In the genomic region with DNA sequence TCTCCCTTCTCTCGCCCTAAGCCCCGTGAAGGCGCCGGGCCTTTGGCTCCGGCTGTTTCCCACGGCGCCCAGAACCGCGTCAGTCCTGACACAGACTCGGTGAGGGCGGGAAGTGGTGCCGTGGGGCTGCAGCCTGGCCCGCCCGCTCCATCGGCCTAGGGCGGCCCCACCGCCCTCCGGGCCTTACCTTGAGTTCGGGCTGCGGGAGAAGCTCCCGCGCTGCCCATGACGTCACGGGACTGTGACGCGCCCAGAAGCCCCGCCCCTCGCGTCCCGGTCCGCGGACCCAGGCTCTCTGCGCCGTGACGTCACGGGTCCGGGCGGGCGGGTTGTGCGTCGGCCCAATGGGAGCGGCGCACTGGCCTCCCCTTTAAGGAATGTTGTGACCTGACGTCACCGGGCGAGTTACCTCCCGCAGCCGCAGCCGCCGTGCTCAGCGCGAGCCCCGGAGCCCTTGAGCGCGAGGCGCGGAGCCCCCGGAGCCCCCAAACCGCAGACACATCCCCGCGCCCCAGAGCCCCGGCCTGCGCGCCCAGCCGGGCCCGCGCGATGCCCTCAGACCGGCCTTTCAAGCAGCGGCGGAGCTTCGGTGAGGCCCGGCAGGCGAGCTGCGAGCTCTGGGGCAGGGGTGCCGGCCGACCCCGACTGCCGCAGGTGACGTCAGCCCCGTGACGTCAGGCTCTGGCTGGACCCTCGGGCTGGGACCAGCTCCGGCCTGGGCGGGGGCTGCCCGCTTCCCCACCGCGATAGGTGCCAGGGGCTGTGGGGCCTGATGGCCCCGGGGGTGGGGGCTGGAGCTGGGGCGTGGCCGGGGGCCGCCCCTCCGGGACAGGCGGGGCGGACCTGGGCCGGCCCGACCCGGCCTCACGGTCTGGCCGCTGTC, we compare ENCODE assay signal across 1 cellular context.
A peak's percentile ranks its signal among the peaks of the same experiment; 100 is the strongest.
TF ChIP-seq lines count a peak whose summit lies in the region.

TSS of gene MAP1LC3A (plus strand) at position 399 of the 883 bp plus-strand sequence. CDS start at position 550, 151 bp downstream.

TF ChIP-seq in HepG2, 621 proteins besides CTCF, POLR2A, EP300 and RAD21 (continued from another document):
- TF ChIP-seq, protein P1, sequence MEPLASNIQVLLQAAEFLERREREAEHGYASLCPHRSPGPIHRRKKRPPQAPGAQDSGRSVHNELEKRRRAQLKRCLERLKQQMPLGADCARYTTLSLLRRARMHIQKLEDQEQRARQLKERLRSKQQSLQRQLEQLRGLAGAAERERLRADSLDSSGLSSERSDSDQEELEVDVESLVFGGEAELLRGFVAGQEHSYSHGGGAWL (CRISPR knock-in tag; IDR thresholded peaks at IDR 0.05): no peak
- no peak for TF ChIP-seq ZNF670 (CRISPR knock-in tag; IDR thresholded peaks at IDR 0.05; ENCODE audit: borderline replicate concordance)
- TF ChIP-seq ZNF549 (CRISPR knock-in tag; IDR thresholded peaks at IDR 0.05): no peak
- TF ChIP-seq, protein P2, sequence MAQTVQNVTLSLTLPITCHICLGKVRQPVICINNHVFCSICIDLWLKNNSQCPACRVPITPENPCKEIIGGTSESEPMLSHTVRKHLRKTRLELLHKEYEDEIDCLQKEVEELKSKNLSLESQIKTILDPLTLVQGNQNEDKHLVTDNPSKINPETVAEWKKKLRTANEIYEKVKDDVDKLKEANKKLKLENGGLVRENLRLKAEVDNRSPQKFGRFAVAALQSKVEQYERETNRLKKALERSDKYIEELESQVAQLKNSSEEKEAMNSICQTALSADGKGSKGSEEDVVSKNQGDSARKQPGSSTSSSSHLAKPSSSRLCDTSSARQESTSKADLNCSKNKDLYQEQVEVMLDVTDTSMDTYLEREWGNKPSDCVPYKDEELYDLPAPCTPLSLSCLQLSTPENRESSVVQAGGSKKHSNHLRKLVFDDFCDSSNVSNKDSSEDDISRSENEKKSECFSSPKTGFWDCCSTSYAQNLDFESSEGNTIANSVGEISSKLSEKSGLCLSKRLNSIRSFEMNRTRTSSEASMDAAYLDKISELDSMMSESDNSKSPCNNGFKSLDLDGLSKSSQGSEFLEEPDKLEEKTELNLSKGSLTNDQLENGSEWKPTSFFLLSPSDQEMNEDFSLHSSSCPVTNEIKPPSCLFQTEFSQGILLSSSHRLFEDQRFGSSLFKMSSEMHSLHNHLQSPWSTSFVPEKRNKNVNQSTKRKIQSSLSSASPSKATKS (CRISPR knock-in tag; IDR thresholded peaks at IDR 0.05): no peak
- TF ChIP-seq AGO2 (optimal IDR thresholded peaks at IDR 0.05; ENCODE audit: low read depth, low read length): peak; percentile 33
- TF ChIP-seq ZNF556 (CRISPR knock-in tag; IDR thresholded peaks at IDR 0.05; ENCODE audit: borderline replicate concordance): no peak
- no peak for TF ChIP-seq MAF1 (CRISPR knock-in tag; IDR thresholded peaks at IDR 0.05; ENCODE audit: borderline replicate concordance)
